In the genomic region with DNA sequence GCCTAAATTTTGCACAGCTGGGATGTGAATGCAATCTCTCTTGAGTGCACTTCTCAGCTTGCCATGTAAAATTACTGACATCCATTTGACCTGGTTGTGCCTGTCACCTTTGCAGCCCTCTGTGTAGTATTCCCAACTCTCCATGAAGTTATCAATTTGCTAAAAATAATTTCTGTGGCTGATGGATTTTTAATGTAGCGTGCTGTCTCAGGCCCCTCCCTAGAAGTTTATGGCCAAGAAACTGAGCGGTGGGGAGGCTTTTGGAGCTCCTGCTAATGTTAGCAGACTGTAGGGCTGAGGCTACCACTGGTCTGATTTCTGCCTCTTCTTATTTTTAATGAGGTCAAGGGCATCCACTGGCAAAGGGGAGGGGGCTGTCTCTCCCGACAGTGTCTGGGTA, we compare ENCODE assay signal across 19 cellular contexts.
"Had no signal": no experiment of that assay in that cellular context is flagged by ENCODE, and none has a peak within 500 bp of the region (broad histone marks: within the 10 kb centered on the region; RNA-seq: fewer than 3 reads in every experiment).

No MANE protein-coding gene starts in this region.

- H3K4me3 ChIP-seq: coronary artery, dorsolateral prefrontal cortex, esophagus squamous epithelium, gastrocnemius medialis, left lung, lower lobe of right lung, mucosa of descending colon had no signal

- H3K4me1 Mint-ChIP-seq: mesothelial cell of epicardium, naive B cell had no signal

- DNase-seq: dermis blood vessel endothelial cell; dorsolateral prefrontal cortex; effector CD4-positive, alpha-beta T cell; effector memory CD4-positive, alpha-beta T cell; esophagus squamous epithelium; foreskin fibroblast; foreskin melanocyte; gastrocnemius medialis; glutamatergic neuron; head of caudate nucleus; hippocampal formation; left cardiac atrium; left lung; lower lobe of right lung; mesenchymal stem cell; mucosa of descending colon; naive B cell had no signal

- H3K4me3 Mint-ChIP-seq: mesothelial cell of epicardium, naive B cell had no signal

- ATAC-seq: gastrocnemius medialis, left lung, lower lobe of right lung, mucosa of descending colon had no signal

- H3K27me3 Mint-ChIP-seq: naive B cell had no signal

- H3K27me3 ChIP-seq: esophagus squamous epithelium, gastrocnemius medialis, left lung had no signal

- H3K36me3 Mint-ChIP-seq: naive B cell had no signal

- H3K9me3 ChIP-seq: gastrocnemius medialis had no signal

- H3K27ac Mint-ChIP-seq: mesothelial cell of epicardium, naive B cell had no signal

- H3K27ac ChIP-seq: coronary artery, dorsolateral prefrontal cortex, esophagus squamous epithelium, gastrocnemius medialis, left lung, lower lobe of right lung had no signal

- H3K4me1 ChIP-seq: esophagus squamous epithelium, gastrocnemius medialis, left lung, lower lobe of right lung had no signal

- H3K36me3 ChIP-seq: esophagus squamous epithelium, gastrocnemius medialis, left lung, lower lobe of right lung had no signal
